Comparison of ENCODE assay signal across 1 cellular context in genomic region chr9:132546148-132547051, GRCh38.
TF ChIP-seq lines count a peak whose summit lies in the region.

No MANE protein-coding gene starts in this region.

TF ChIP-seq in H1, 55 proteins besides CTCF, POLR2A, EP300 and RAD21 (continued from another document):
- TF ChIP-seq SP4 (IDR thresholded peaks at IDR 0.05; ENCODE audit: low read length) (peak; percentile 84; the same call in 1 of the 2 replicates), ASH2L (IDR thresholded peaks at IDR 0.05; ENCODE audit: low read length) (no peak), USF2 (IDR thresholded peaks at IDR 0.05; ENCODE audit: low read length) (peak; percentile 24; the same call in 1 of the 2 replicates), MAX (IDR thresholded peaks at IDR 0.05) (peak; percentile 57; the same call in 1 of the 2 replicates), CHD2 (IDR thresholded peaks at IDR 0.05; ENCODE audit: low read length) (no peak)
